8 cellular contexts compared by ENCODE assay signal in the genomic region with DNA sequence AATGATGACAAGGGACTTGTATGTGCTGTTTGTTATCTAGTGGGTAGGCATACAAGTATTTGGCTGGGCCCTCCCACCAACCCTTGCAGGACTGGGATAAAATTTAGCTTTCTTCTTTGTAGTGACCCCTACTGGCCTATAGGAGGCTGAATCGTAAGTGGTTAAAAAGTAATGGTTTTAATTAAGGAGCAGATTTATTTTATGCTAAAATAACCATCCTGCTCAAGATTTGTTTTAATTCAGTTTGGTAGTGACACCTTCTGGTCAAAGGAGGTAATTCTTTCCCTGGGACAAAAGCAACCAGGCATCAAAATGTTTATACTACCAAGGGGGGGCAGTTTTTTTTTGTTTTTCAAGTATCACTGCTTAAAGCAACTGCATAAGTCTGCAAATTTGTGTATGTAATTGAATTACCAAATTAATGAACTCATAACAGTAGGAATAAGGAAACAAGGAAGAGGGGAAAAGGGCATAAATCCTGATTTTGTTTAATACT.
DNase-seq lines count a peak whose midpoint lies in the region; ATAC-seq and TF ChIP-seq lines count a peak whose summit lies in the region.

No MANE protein-coding gene starts in this region.

- no peak overlapping the region for H3K4me3 Mint-ChIP-seq in activated CD8-positive, alpha-beta memory T cell treated with anti-CD3 and anti-CD28 coated beads, Interleukin-2, amount 10 ng/mL, durations not matched to agents 7 days and 5 days
- peak overlapping the region; percentile 19 for H3K4me3 Mint-ChIP-seq in type B pancreatic cell

- H3K4me2 ChIP-seq in HCT116 (ENCODE audit: low read length): no peak overlapping the region

- ATAC-seq in activated CD8-positive, alpha-beta memory T cell treated with anti-CD3 and anti-CD28 coated beads, Interleukin-2, amount 10 ng/mL, durations not matched to agents 7 days and 5 days: peak; percentile 33
- ATAC-seq in HCT116: peak; percentile 80

- H3K27ac ChIP-seq in HCT116 (ENCODE audit: low read depth, low read length) (no peak overlapping the region), breast epithelium (peak overlapping the region; percentile 50 to 51)

- RAD21 ChIA-PET in HCT116 (lab: Charles Lee; ENCODE audit: low non-redundant PET in 1 of 2, low total read pairs in 2 of 2, uncharacterized antibody in 2 of 2, unreplicated experiment in 2 of 2): no interaction called here

- H4K20me1 ChIP-seq in HCT116 (ENCODE audit: insufficient read depth): no peaks in the 10 kb centered on the region

- H3K36me3 Mint-ChIP-seq in activated CD8-positive, alpha-beta memory T cell treated with anti-CD3 and anti-CD28 coated beads, Interleukin-2, amount 10 ng/mL, durations not matched to agents 7 days and 5 days: peaks cover 6% of the 10 kb centered on the region
- H3K36me3 Mint-ChIP-seq in type B pancreatic cell: peaks cover 33% of the 10 kb centered on the region

- no peak overlapping the region for H2AFZ ChIP-seq in HCT116 (ENCODE audit: low read depth, low read length, poor library complexity, severe bottlenecking)

- intact Hi-C loops in HCT116 (cut with micrococcal nuclease) (loop anchor here (5.0 kb wide), 3 partner anchors 152 to 632 kb away; no protein-coding TSS in a partner anchor), breast epithelium (cut with DNase I; ENCODE audit: low total_unique reads) (no loop called here)

- H3K79me2 ChIP-seq in HCT116 (ENCODE audit: insufficient read depth, low read length): no peaks in the 10 kb centered on the region

- CTCF ChIA-PET in activated CD8-positive, alpha-beta memory T cell treated with anti-CD3 and anti-CD28 coated beads, Interleukin-2, amount 10 ng/mL, durations not matched to agents 7 days and 5 days (lab: Charles Lee): interaction anchor here (1.2 to 2.6 kb wide), 4 partner anchors 9 to 260 kb away, joined by 4 to 12 read pairs (median 7); no protein-coding TSS in a partner anchor
- CTCF ChIA-PET in HCT116 (lab: Charles Lee): interaction anchor here (0.6 to 3.0 kb wide), 7 partner anchors 8 to 572 kb away, joined by 3 to 14 read pairs (median 4); no protein-coding TSS in a partner anchor

- H3K27me3 ChIP-seq in HCT116 (ENCODE audit: insufficient read depth, low read length) (no peaks in the 10 kb centered on the region), breast epithelium (no peaks in the 10 kb centered on the region)

- no peak overlapping the region for H3K27ac Mint-ChIP-seq in activated CD8-positive, alpha-beta memory T cell treated with anti-CD3 and anti-CD28 coated beads, Interleukin-2, amount 10 ng/mL, durations not matched to agents 7 days and 5 days
- peak overlapping the region; percentile 10 for H3K27ac Mint-ChIP-seq in type B pancreatic cell

- DNase-seq in activated CD8-positive, alpha-beta memory T cell treated with anti-CD3 and anti-CD28 coated beads, Interleukin-2, amount 10 ng/mL, durations not matched to agents 7 days and 5 days: no peak
- DNase-seq in activated CD8-positive, alpha-beta memory T cell treated with anti-CD3 and anti-CD28 coated beads for 24 hours: no peak
- DNase-seq in HCT116 (ENCODE audit: low read depth, low spot score) (peak; percentile 29), NCI-H345 (lab: John Stamatoyannopoulos, UW) (peak; percentile 4), breast epithelium (ENCODE audit: low spot score in 2 of 2) (no peak), kidney glomerular epithelial cell (lab: John Stamatoyannopoulos, UW) (peak; percentile 57), type B pancreatic cell (ENCODE audit: extremely low spot score, unreplicated experiment) (no peak), NCI-H510A treated with DMSO at 0.1 percent for 48 hours (lab: John Stamatoyannopoulos, UW) (no peak)

- no TSS peak for BruUV-seq in HCT116 (replicated peaks; lab: Mats Ljungman, UMichigan)

- TF ChIP-seq RAD21 in HCT116 (IDR thresholded peaks at IDR 0.05; ENCODE audit: low read depth): peak; percentile 58

- no peaks in the 10 kb centered on the region for H3K9me2 ChIP-seq in HCT116 (ENCODE audit: insufficient read depth)

- no peak for TF ChIP-seq POLR2A in HCT116 (IDR thresholded peaks at IDR 0.05; ENCODE audit: borderline replicate concordance, extremely low read depth, insufficient read depth, insufficient read length)
- TF ChIP-seq POLR2A in breast epithelium (IDR thresholded peaks at IDR 0.05): no peak

- POLR2A ChIA-PET in HCT116 (lab: Charles Lee): no interaction called here

- TF ChIP-seq CTCF in HCT116 (IDR thresholded peaks at IDR 0.05 in 2 of 3, conservative IDR thresholded peaks at IDR 0.05 in 1 of 3; ENCODE audit: borderline replicate concordance in 1 of 3, insufficient read depth in 1 of 3, low read depth in 2 of 3, low read length in 2 of 3) (peak; percentile 53 to 80 (median 64); a peak in 5 of 6 replicates), breast epithelium (IDR thresholded peaks at IDR 0.05) (peak; percentile 91 to 92 (median 92)), type B pancreatic cell (conservative IDR thresholded peaks at IDR 0.05) (peak; percentile 93)

- no peaks in the 10 kb centered on the region for H3K9me3 Mint-ChIP-seq in activated CD8-positive, alpha-beta memory T cell treated with anti-CD3 and anti-CD28 coated beads, Interleukin-2, amount 10 ng/mL, durations not matched to agents 7 days and 5 days (ENCODE audit: low read depth)
- H3K9me3 Mint-ChIP-seq in type B pancreatic cell: no peaks in the 10 kb centered on the region

- peaks cover 8 to 12% of the 10 kb centered on the region in 2 experiments; a peak in 2 of 4 replicates for H3K4me1 ChIP-seq in HCT116 (ENCODE audit: control insufficient read depth in 1 of 2, insufficient read depth in 2 of 2, low read length in 2 of 2)
- no peaks in the 10 kb centered on the region for H3K4me1 ChIP-seq in breast epithelium

- no peaks in the 10 kb centered on the region for H3K27me3 Mint-ChIP-seq in activated CD8-positive, alpha-beta memory T cell treated with anti-CD3 and anti-CD28 coated beads, Interleukin-2, amount 10 ng/mL, durations not matched to agents 7 days and 5 days
- no peaks in the 10 kb centered on the region for H3K27me3 Mint-ChIP-seq in type B pancreatic cell

- no peaks in the 10 kb centered on the region for H3K9me3 ChIP-seq in HCT116 (ENCODE audit: control insufficient read depth in 1 of 2, insufficient read depth in 1 of 2, low read depth in 1 of 2, low read length in 2 of 2)
- H3K9me3 ChIP-seq in breast epithelium: no peaks in the 10 kb centered on the region

- H3K4me1 Mint-ChIP-seq in activated CD8-positive, alpha-beta memory T cell treated with anti-CD3 and anti-CD28 coated beads, Interleukin-2, amount 10 ng/mL, durations not matched to agents 7 days and 5 days: no peaks in the 10 kb centered on the region
- H3K4me1 Mint-ChIP-seq in type B pancreatic cell (ENCODE audit: unreplicated experiment): peaks cover 44% of the 10 kb centered on the region

- H3K4me3 ChIP-seq in HCT116 (replicated peaks in 1 of 2; ENCODE audit: low read depth in 1 of 2, low read length in 2 of 2) (no peak overlapping the region), breast epithelium (no peak overlapping the region)

- H3K9ac ChIP-seq in HCT116 (ENCODE audit: low read length): no peak overlapping the region

- H3K36me3 ChIP-seq in HCT116 (ENCODE audit: control insufficient read depth in 1 of 2, insufficient read depth in 2 of 2, low read length in 2 of 2): peaks cover 0 to 3% of the 10 kb centered on the region in 2 experiments; a peak in 2 of 4 replicates
- H3K36me3 ChIP-seq in breast epithelium: peaks cover 4% of the 10 kb centered on the region

TF ChIP-seq in HCT116, 20 proteins besides CTCF, POLR2A, EP300 and RAD21:
- TF ChIP-seq POLR2AphosphoS5 (IDR thresholded peaks at IDR 0.05; ENCODE audit: low read depth, low read length): peak; percentile 16; the same call in 1 of the 2 replicates
- TF ChIP-seq YY1 (IDR thresholded peaks at IDR 0.05; ENCODE audit: extremely low read depth, insufficient replicate concordance, low read depth, low read length): no peak
TF ChIP-seq in HCT116: peak in this region for 1.

Comparison
In these comparisons a context has a peak if more than half of its experiments do, and no peak if none do; other contexts are left out.
1. DNase-seq: peak in HCT116 (single experiment), NCI-H345 (single experiment) and kidney glomerular epithelial cell (single experiment); none in activated CD8-positive, alpha-beta memory T cell treated with anti-CD3 and anti-CD28 coated beads, Interleukin-2, amount 10 ng/mL, durations not matched to agents 7 days and 5 days (single experiment), activated CD8-positive, alpha-beta memory T cell treated with anti-CD3 and anti-CD28 coated beads for 24 hours (single experiment), breast epithelium (0 of 2), type B pancreatic cell (single experiment) and NCI-H510A treated with DMSO at 0.1 percent for 48 hours (single experiment).
2. Peak in every context shown above with its lines, with median percentiles within 50 percentile points of each other: CTCF ChIP-seq.